Comparison of ENCODE assay signal across 18 cellular contexts in genomic region chr11:114377612-114378267, GRCh38. TPM values are rescaled to one million over a fixed set of nuclear protein-coding genes. Genes with fewer than 3 reads are reported as not detected.
DNase-seq lines count a peak whose midpoint lies in the region; ATAC-seq, FAIRE-seq and TF ChIP-seq lines count a peak whose summit lies in the region.
"Had no signal": no experiment of that assay in that cellular context is flagged by ENCODE, and none has a peak within 500 bp of the region (broad histone marks: within the 10 kb centered on the region; RNA-seq: fewer than 3 reads in every experiment).

No MANE protein-coding gene starts in this region.

- TF ChIP-seq EP300 in GM12878 (IDR thresholded peaks at IDR 0.05; ENCODE audit: borderline replicate concordance in 1 of 2, control insufficient read depth in 1 of 2, low read depth in 2 of 2, low read length in 2 of 2) = no peak

- no peaks in the 10 kb centered on the region for H3K4me1 ChIP-seq in GM12878 (ENCODE audit: control insufficient read depth, insufficient read depth, low read length)
- H3K4me1 ChIP-seq: BE2C, upper lobe of right lung had no signal

- no TSS peak for BruUV-seq in GM12878 (replicated peaks; lab: Mats Ljungman, UMichigan)

- H3K9me3 ChIP-seq in AG04450 (ENCODE audit: control insufficient read depth, insufficient read depth, low read length) (no peaks in the 10 kb centered on the region), GM12878 (replicated peaks; ENCODE audit: control insufficient read depth, insufficient read depth, low read length) (no peaks in the 10 kb centered on the region)
- H3K9me3 ChIP-seq: BE2C, upper lobe of right lung had no signal

- RAD21 ChIA-PET in GM12878 (lab: Charles Lee; ENCODE audit: unreplicated experiment) = no interaction called here

- TF ChIP-seq CTCF in AG04450 (IDR thresholded peaks at IDR 0.05; ENCODE audit: low read depth, low read length) (no peak), GM12878 (IDR thresholded peaks at IDR 0.05 in 2 of 3, conservative IDR thresholded peaks at IDR 0.05 in 1 of 3; ENCODE audit: control insufficient read depth in 2 of 3, extremely low read depth in 1 of 3, insufficient read depth in 1 of 3, low read depth in 3 of 3, low read length in 3 of 3) (no peak), natural killer cell (IDR thresholded peaks at IDR 0.05) (no peak)

- no peak overlapping the region for H3K27ac Mint-ChIP-seq in natural killer cell
- H3K27ac Mint-ChIP-seq: activated CD8-positive, alpha-beta T cell treated with anti-CD3 and anti-CD28 coated beads for 36 hours; naive thymus-derived CD4-positive, alpha-beta T cell had no signal

- in situ Hi-C loops in GM12878 (cut with MboI) = no loop called here

- WGBS in GM12878 (ENCODE audit: insufficient coverage, insufficient replicate concordance, low lambda C conversion rate, missing lambda C conversion rate) = 28% methylated on average over 7 of the region's 7 CpGs

- CTCF ChIA-PET in AG04450 (lab: Charles Lee) (interaction anchor here (0.8 to 0.9 kb wide), 2 partner anchors 15 to 30 kb away, joined by 3 read pairs; no protein-coding TSS in a partner anchor), GM12878 (lab: Yijun Ruan, JAX) (no interaction called here)

- peaks cover 18 to 61% of the 10 kb centered on the region in 2 donors for H3K27me3 Mint-ChIP-seq in natural killer cell (ENCODE audit: low read depth in 2 of 2)
- H3K27me3 Mint-ChIP-seq: activated CD8-positive, alpha-beta T cell treated with anti-CD3 and anti-CD28 coated beads for 36 hours had no signal

- no peaks in the 10 kb centered on the region for H3K36me3 ChIP-seq in GM12878 (ENCODE audit: control insufficient read depth in 2 of 2, insufficient read depth in 2 of 2, low read length in 1 of 2)
- H3K36me3 ChIP-seq: BE2C, upper lobe of right lung had no signal

- DNase-seq in AG04450 (ENCODE audit: low read depth, low spot score) (no peak), GM12878 (ENCODE audit: low read depth, low spot score) (no peak), kidney tubule cell (ENCODE audit: low spot score) (peak; percentile 67), COLO829 (ENCODE audit: low spot score) (no peak), dermis blood vessel endothelial cell (no peak), natural killer cell (no peak), NCI-H1694 (lab: John Stamatoyannopoulos, UW) (no peak)
- DNase-seq: activated CD8-positive, alpha-beta T cell treated with anti-CD3 and anti-CD28 coated beads for 36 hours; activated naive CD4-positive, alpha-beta T cell treated with Interleukin-2 at 50 U/mL for 16 hours; BE2C; cerebellar nuclear complex; naive thymus-derived CD4-positive, alpha-beta T cell; NCI-H345; T-helper 2 cell; upper lobe of right lung had no signal

- H4K20me1 ChIP-seq in GM12878 (ENCODE audit: control insufficient read depth, insufficient read depth) = no peaks in the 10 kb centered on the region

- no peak overlapping the region for H3K4me3 ChIP-seq in AG04450 (ENCODE audit: low read depth, low read length)
- no peak overlapping the region for H3K4me3 ChIP-seq in GM12878
- H3K4me3 ChIP-seq: skin epidermis, upper lobe of right lung had no signal

- H3K27me3 ChIP-seq in AG04450 (ENCODE audit: control insufficient read depth, insufficient read depth, low read length) (no peaks in the 10 kb centered on the region), GM12878 (replicated peaks in 1 of 2; ENCODE audit: control insufficient read depth in 2 of 2, insufficient read depth in 2 of 2, low read length in 1 of 2) (peaks cover 2 to 20% of the 10 kb centered on the region in 2 experiments; a peak in 3 of 4 replicates)
- H3K27me3 ChIP-seq: upper lobe of right lung had no signal

- FAIRE-seq in GM12878 (lab: Jason Lieb, UNC) = no peak
- FAIRE-seq: keratinocyte had no signal

- H3K9ac ChIP-seq in GM12878 (ENCODE audit: control insufficient read depth, insufficient read depth, low read length) = no peak overlapping the region

- no peak for TF ChIP-seq RAD21 in GM12878 (IDR thresholded peaks at IDR 0.05; ENCODE audit: insufficient read depth, low read depth, low read length)

- SMC1A ChIA-PET in GM12878 (lab: Charles Lee; ENCODE audit: uncharacterized antibody, unreplicated experiment) = no interaction called here

- no peaks in the 10 kb centered on the region for H3K4me1 Mint-ChIP-seq in natural killer cell

- no peak overlapping the region for H3K4me3 Mint-ChIP-seq in natural killer cell
- H3K4me3 Mint-ChIP-seq: activated CD8-positive, alpha-beta T cell treated with anti-CD3 and anti-CD28 coated beads for 36 hours; naive thymus-derived CD4-positive, alpha-beta T cell had no signal

- intact Hi-C loops in GM12878 (cut with micrococcal nuclease; ENCODE audit: unreplicated experiment) (no loop called here), natural killer cell (cut with micrococcal nuclease) (no loop called here)

- ATAC-seq in HG02610 (IDR thresholded peaks at IDR 0.05; ENCODE audit: unreplicated experiment) (peak; percentile 24), GM12878 (no peak; the same call in 2 of the 3 replicates), natural killer cell (no peak)
- ATAC-seq: activated CD8-positive, alpha-beta T cell treated with anti-CD3 and anti-CD28 coated beads for 36 hours; naive thymus-derived CD4-positive, alpha-beta T cell; upper lobe of right lung had no signal

- H3K4me2 ChIP-seq in GM12878 (ENCODE audit: control insufficient read depth, insufficient read depth) = no peak overlapping the region

- TF ChIP-seq POLR2A in GM12878 (IDR thresholded peaks at IDR 0.05; ENCODE audit: low read depth, low read length) = no peak

- H3K27ac ChIP-seq in AG04450 (ENCODE audit: low read depth, low read length) (peak overlapping the region; percentile 52), GM12878 (ENCODE audit: control insufficient read depth, insufficient read depth) (no peak overlapping the region)
- H3K27ac ChIP-seq: upper lobe of right lung had no signal

- no peaks in the 10 kb centered on the region for H3K79me2 ChIP-seq in GM12878 (ENCODE audit: control insufficient read depth, insufficient read depth, low read length)

- H3K36me3 Mint-ChIP-seq in natural killer cell = no peaks in the 10 kb centered on the region

- POLR2A ChIA-PET in AG04450 (lab: Yijun Ruan, JAX) = interaction anchor here (1.0 kb wide), 1 partner anchor 48 kb away, joined by 3 read pairs; no protein-coding TSS in a partner anchor
- POLR2A ChIA-PET in GM12878 (lab: Charles Lee) = interaction anchor here (0.5 kb wide), 1 partner anchor 15 kb away, joined by 3 read pairs; no protein-coding TSS in a partner anchor

- no peaks in the 10 kb centered on the region for H3K9me3 Mint-ChIP-seq in natural killer cell

- no peak overlapping the region for H2AFZ ChIP-seq in GM12878 (ENCODE audit: control insufficient read depth, low read depth, low read length)

TF ChIP-seq in GM12878, 131 proteins besides CTCF, POLR2A, EP300 and RAD21 (continues in another document):
- TF ChIP-seq ZNF384 (IDR thresholded peaks at IDR 0.05; ENCODE audit: borderline replicate concordance, low read depth, low read length) = no peak

RNA-seq across cellular contexts. Expression of gene C11orf71, which starts 22.6 kb away (rescaled TPM):
- 3.8 and 4.5 TPM in 2 replicates for polyA plus RNA-seq in AG04450 (2011; rRNA removed)
- polyA minus RNA-seq in AG04450 (2011; rRNA and poly(A)+ RNA removed) = 6.2 and 7.1 TPM in 2 replicates
- 15.1 and 16.8 TPM in 2 replicates for total RNA-seq in GM12878 (2013; cell fraction: nucleolus; rRNA removed)
- 7.7 and 9.4 TPM in 2 replicates for total RNA-seq in GM12878 (2014; rRNA removed)
- total RNA-seq in GM12878 (2014; rRNA removed; fragmentation: Illumina TruSeq; extraction: Trizol) = 5.3 and 6.0 TPM in 2 replicates
- 6.5 and 7.3 TPM in 2 replicates for total RNA-seq in GM12878 (2021)
- polyA plus RNA-seq in GM12878 (2011; ENCODE audit: low read depth) = 2.7 TPM
- 8.7 and 12.0 TPM in 2 replicates for polyA plus RNA-seq in GM12878 (2011; rRNA removed)
- polyA plus RNA-seq in GM12878 (2011; cell fraction: cytosol; rRNA removed) = 6.5 and 7.1 TPM in 2 replicates
- 8.7 and 12.3 TPM in 2 replicates for polyA plus RNA-seq in GM12878 (2011; cell fraction: nucleus; rRNA removed)
- 4.4 and 4.6 TPM in 2 replicates for polyA plus RNA-seq in GM12878 (2012)
- 4.9 and 5.4 TPM in 2 replicates for polyA plus RNA-seq in GM12878 (2014; fragmentation: Illumina TruSeq; extraction: Trizol)
- 1 to 10 TPM; 1.4 to 3.4 TPM for polyA plus RNA-seq in GM12878 (2014; fragmentation: Nextera tagmentation; extraction: Ambion mirVana)
- 9.1 and 10.4 TPM in 2 replicates for polyA plus RNA-seq in GM12878 (2014; rRNA removed)
- 10 to 100 TPM in 1 of 2 experiments, 1 to 10 TPM in 1; 8.2 to 12.0 TPM for polyA plus RNA-seq in GM12878 (2016; fragmentation: Nextera tagmentation; extraction: Ambion mirVana)
- polyA minus RNA-seq in GM12878 (2011; rRNA and poly(A)+ RNA removed) = 8.6 and 9.2 TPM in 2 replicates
- polyA minus RNA-seq in GM12878 (2011; cell fraction: cytosol; rRNA and poly(A)+ RNA removed) = 2.7 and 3.0 TPM in 2 replicates
- polyA minus RNA-seq in GM12878 (2011; cell fraction: nucleus; rRNA and poly(A)+ RNA removed) = 18.4 and 19.5 TPM in 2 replicates
- 3.6 and 3.7 TPM in 2 replicates for total RNA-seq in dermis blood vessel endothelial cell
- total RNA-seq in natural killer cell = 10 to 100 TPM; 11.3 to 13.1 (median 11.5) TPM

RNA-seq across cellular contexts. Expression of gene RBM7, which starts 22.7 kb away (rescaled TPM):
- polyA plus RNA-seq in AG04450 (2011; rRNA removed) = 57.1 and 59.8 TPM in 2 replicates
- 58.1 and 108 TPM in 2 replicates for polyA minus RNA-seq in AG04450 (2011; rRNA and poly(A)+ RNA removed)
- 20.8 and 22.0 TPM in 2 replicates for total RNA-seq in GM12878 (2013; cell fraction: nucleolus; rRNA removed)
- total RNA-seq in GM12878 (2014; rRNA removed) = 21.5 and 21.7 TPM in 2 replicates
- 29.0 TPM in 2 replicates for total RNA-seq in GM12878 (2014; rRNA removed; fragmentation: Illumina TruSeq; extraction: Trizol)
- 17.2 and 19.5 TPM in 2 replicates for total RNA-seq in GM12878 (2021)
- polyA plus RNA-seq in GM12878 (2011; ENCODE audit: low read depth) = 11.7 TPM
- polyA plus RNA-seq in GM12878 (2011; rRNA removed) = 46.2 and 48.3 TPM in 2 replicates
- polyA plus RNA-seq in GM12878 (2011; cell fraction: cytosol; rRNA removed) = 20.1 and 21.3 TPM in 2 replicates
- polyA plus RNA-seq in GM12878 (2011; cell fraction: nucleus; rRNA removed) = 10.6 and 13.5 TPM in 2 replicates
- polyA plus RNA-seq in GM12878 (2012) = 21.4 and 25.3 TPM in 2 replicates
- 32.2 and 45.1 TPM in 2 replicates for polyA plus RNA-seq in GM12878 (2014; fragmentation: Illumina TruSeq; extraction: Trizol)
- polyA plus RNA-seq in GM12878 (2014; fragmentation: Nextera tagmentation; extraction: Ambion mirVana) = 10 to 100 TPM; 21.6 to 28.9 TPM
- 14.5 and 17.0 TPM in 2 replicates for polyA plus RNA-seq in GM12878 (2014; rRNA removed)
- polyA plus RNA-seq in GM12878 (2016; fragmentation: Nextera tagmentation; extraction: Ambion mirVana) = 10 to 100 TPM; 23.2 to 29.5 TPM
- polyA minus RNA-seq in GM12878 (2011; rRNA and poly(A)+ RNA removed) = 52.5 and 93.1 TPM in 2 replicates
- polyA minus RNA-seq in GM12878 (2011; cell fraction: cytosol; rRNA and poly(A)+ RNA removed) = 25.4 and 30.3 TPM in 2 replicates
- 16.7 and 23.0 TPM in 2 replicates for polyA minus RNA-seq in GM12878 (2011; cell fraction: nucleus; rRNA and poly(A)+ RNA removed)
- 32.2 and 69.9 TPM in 2 replicates for total RNA-seq in dermis blood vessel endothelial cell
- 10 to 100 TPM; 50.4 to 79.7 (median 58.5) TPM for total RNA-seq in natural killer cell
